ENCODE assay signal across 24 cellular contexts in the genomic region with DNA sequence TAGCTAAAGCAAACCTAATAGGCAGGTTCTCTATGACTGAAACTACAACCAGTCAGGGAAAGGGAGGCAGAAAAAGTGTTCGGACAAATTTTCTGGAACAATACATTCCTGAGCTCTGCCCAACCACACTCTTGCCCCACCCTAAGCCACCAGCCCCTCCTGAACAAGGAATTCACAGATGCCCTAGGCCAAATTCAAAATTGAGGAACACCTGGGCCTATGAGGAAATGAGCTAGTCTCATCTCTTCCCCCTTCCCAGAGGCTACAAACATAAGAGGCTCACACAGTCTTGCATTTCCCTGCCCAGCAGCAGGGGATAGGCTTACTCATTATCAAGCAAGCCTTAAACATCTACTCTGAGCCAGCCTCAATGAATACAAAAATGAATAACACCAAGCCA.
A peak's percentile ranks its signal among the peaks of the same experiment; 100 is the strongest.
DNase-seq lines count a peak whose midpoint lies in the region; ATAC-seq and TF ChIP-seq lines count a peak whose summit lies in the region.
"Had no signal": no experiment of that assay in that cellular context is flagged by ENCODE, and none has a peak within 500 bp of the region (broad histone marks: within the 10 kb centered on the region; RNA-seq: fewer than 3 reads in every experiment).

No MANE protein-coding gene starts in this region.

- no peaks in the 10 kb centered on the region for H3K36me3 Mint-ChIP-seq in chondrocyte (ENCODE audit: low read depth)
- no peaks in the 10 kb centered on the region for H3K36me3 Mint-ChIP-seq in activated T-cell treated with anti-CD3 and anti-CD28 coated beads, Interleukin-2, amount 50 U/mL, for 4 hours (ENCODE audit: insufficient read depth)
- H3K36me3 Mint-ChIP-seq: activated naive CD4-positive, alpha-beta T cell treated with anti-CD3 and anti-CD28 coated beads, Interleukin-2, amount 50 U/mL, for 24 hours; natural killer cell treated with Interleukin-12 subunit alpha and Interleukin-12 subunit beta and Interleukin-15 and Interleukin-18, amount 100 ng/mL, for 72 hours had no signal

- H3K36me3 ChIP-seq in lower lobe of right lung, result no peaks in the 10 kb centered on the region
- H3K36me3 ChIP-seq: esophagus muscularis mucosa, HAP-1, SJCRH30 had no signal

- no peaks in the 10 kb centered on the region for H3K27me3 Mint-ChIP-seq in chondrocyte (ENCODE audit: low read depth)
- H3K27me3 Mint-ChIP-seq in activated T-cell treated with anti-CD3 and anti-CD28 coated beads, Interleukin-2, amount 50 U/mL, for 4 hours (ENCODE audit: low read depth), result no peaks in the 10 kb centered on the region
- H3K27me3 Mint-ChIP-seq: activated CD4-positive, alpha-beta T cell treated with anti-CD3 and anti-CD28 coated beads for 36 hours; activated naive CD4-positive, alpha-beta T cell treated with anti-CD3 and anti-CD28 coated beads, Interleukin-2, amount 50 U/mL, for 24 hours had no signal

- H3K27me3 ChIP-seq in lower lobe of right lung (ENCODE audit: low read depth), result no peaks in the 10 kb centered on the region
- H3K27me3 ChIP-seq: esophagus muscularis mucosa, SJCRH30 had no signal

- H3K4me3 Mint-ChIP-seq in chondrocyte (ENCODE audit: unreplicated experiment), result no peak overlapping the region
- H3K4me3 Mint-ChIP-seq in activated T-cell treated with anti-CD3 and anti-CD28 coated beads, Interleukin-2, amount 50 U/mL, for 4 hours, result no peak overlapping the region
- H3K4me3 Mint-ChIP-seq: activated CD4-positive, alpha-beta T cell treated with anti-CD3 and anti-CD28 coated beads for 36 hours; activated naive CD4-positive, alpha-beta T cell treated with anti-CD3 and anti-CD28 coated beads, Interleukin-2, amount 50 U/mL, for 24 hours; natural killer cell treated with Interleukin-12 subunit alpha and Interleukin-12 subunit beta and Interleukin-15 and Interleukin-18, amount 100 ng/mL, for 72 hours had no signal

- peaks cover 9% of the 10 kb centered on the region for H3K4me1 Mint-ChIP-seq in chondrocyte (ENCODE audit: low read depth)
- H3K4me1 Mint-ChIP-seq in activated T-cell treated with anti-CD3 and anti-CD28 coated beads, Interleukin-2, amount 50 U/mL, for 4 hours (ENCODE audit: low read depth), result peaks cover 13% of the 10 kb centered on the region

- peak; percentile 4 to 57 for ATAC-seq in lower lobe of right lung
- ATAC-seq in GM21515 (IDR thresholded peaks at IDR 0.05; ENCODE audit: unreplicated experiment), result no peak
- ATAC-seq in activated T-cell treated with anti-CD3 and anti-CD28 coated beads, Interleukin-2, amount 50 U/mL, for 4 hours, result no peak
- ATAC-seq: activated CD4-positive, alpha-beta T cell treated with anti-CD3 and anti-CD28 coated beads for 36 hours; left colon; natural killer cell treated with Interleukin-12 subunit alpha and Interleukin-12 subunit beta and Interleukin-15 and Interleukin-18, amount 100 ng/mL, for 72 hours; right cardiac atrium had no signal

- intact Hi-C loops in lower lobe of right lung (cut with DNase I), result no loop called here

- no peaks in the 10 kb centered on the region for H3K4me1 ChIP-seq in lower lobe of right lung
- H3K4me1 ChIP-seq: esophagus muscularis mucosa, SJCRH30 had no signal

- H3K27ac ChIP-seq in lower lobe of right lung, result no peak overlapping the region
- H3K27ac ChIP-seq: esophagus muscularis mucosa, SJCRH30 had no signal

- H3K27ac Mint-ChIP-seq in chondrocyte (ENCODE audit: unreplicated experiment), result peak overlapping the region; percentile 9
- H3K27ac Mint-ChIP-seq: activated CD4-positive, alpha-beta T cell treated with anti-CD3 and anti-CD28 coated beads for 36 hours; activated naive CD4-positive, alpha-beta T cell treated with anti-CD3 and anti-CD28 coated beads, Interleukin-2, amount 50 U/mL, for 24 hours; natural killer cell treated with Interleukin-12 subunit alpha and Interleukin-12 subunit beta and Interleukin-15 and Interleukin-18, amount 100 ng/mL, for 72 hours had no signal

- TF ChIP-seq CTCF in chondrocyte (IDR thresholded peaks at IDR 0.05) (no peak), lower lobe of right lung (IDR thresholded peaks at IDR 0.05) (no peak)

- no peaks in the 10 kb centered on the region for H3K9me3 ChIP-seq in lower lobe of right lung
- H3K9me3 ChIP-seq: esophagus muscularis mucosa, HAP-1, SJCRH30 had no signal

- DNase-seq in ELR (ENCODE audit: low read depth) (peak; percentile 0), RPMI7951 (ENCODE audit: low read depth) (peak; percentile 87), chondrocyte (ENCODE audit: low spot score) (no peak), lower lobe of right lung (no peak), NCI-H2029 treated with DMSO at 0.1 percent for 48 hours (lab: John Stamatoyannopoulos, UW) (no peak)
- no peak for DNase-seq in activated CD8-positive, alpha-beta memory T cell treated with anti-CD3 and anti-CD28 coated beads, Interleukin-2, amount 50 U/mL, for 48 hours
- no peak for DNase-seq in activated T-cell treated with anti-CD3 and anti-CD28 coated beads, Interleukin-2, amount 50 U/mL, for 4 hours
- DNase-seq: activated CD4-positive, alpha-beta T cell treated with anti-CD3 and anti-CD28 coated beads for 36 hours; activated CD8-positive, alpha-beta memory T cell treated with anti-CD3 and anti-CD28 coated beads for 24 hours; aorta; C1 segment of cervical spinal cord; cerebellar nuclear complex; EL; left colon; NCI-H1105; NCI-H446 treated with DMSO at 0.1 percent for 48 hours; right cardiac atrium; SJCRH30; T-helper 1 cell had no signal

- H3K9me3 Mint-ChIP-seq in chondrocyte (ENCODE audit: low read depth), result peaks cover 6% of the 10 kb centered on the region
- H3K9me3 Mint-ChIP-seq in activated T-cell treated with anti-CD3 and anti-CD28 coated beads, Interleukin-2, amount 50 U/mL, for 4 hours, result no peaks in the 10 kb centered on the region
- H3K9me3 Mint-ChIP-seq: activated naive CD4-positive, alpha-beta T cell treated with anti-CD3 and anti-CD28 coated beads, Interleukin-2, amount 50 U/mL, for 24 hours; natural killer cell treated with Interleukin-12 subunit alpha and Interleukin-12 subunit beta and Interleukin-15 and Interleukin-18, amount 100 ng/mL, for 72 hours had no signal

- no peak overlapping the region for H3K4me3 ChIP-seq in lower lobe of right lung
- H3K4me3 ChIP-seq: esophagus muscularis mucosa, HAP-1, SJCRH30 had no signal

Comparison
In these comparisons a context has a peak if more than half of its experiments do, and no peak if none do; other contexts are left out.
1. DNase-seq: peak in ELR (single experiment) and RPMI7951 (single experiment); none in chondrocyte (single experiment), lower lobe of right lung (single experiment), activated CD8-positive, alpha-beta memory T cell treated with anti-CD3 and anti-CD28 coated beads, Interleukin-2, amount 50 U/mL, for 48 hours (single experiment), activated T-cell treated with anti-CD3 and anti-CD28 coated beads, Interleukin-2, amount 50 U/mL, for 4 hours (single experiment) and NCI-H2029 treated with DMSO at 0.1 percent for 48 hours (single experiment).
2. ATAC-seq: peak in lower lobe of right lung (2 of 2); none in GM21515 (single experiment) and activated T-cell treated with anti-CD3 and anti-CD28 coated beads, Interleukin-2, amount 50 U/mL, for 4 hours (0 of 2).